In genomic region chr1:28736450-28737244, GRCh38 we compare ENCODE assay signal across 8 cellular contexts. TPM values are rescaled to one million over a fixed set of nuclear protein-coding genes. Genes with fewer than 3 reads are reported as not detected.
DNase-seq lines count a peak whose midpoint lies in the region; ATAC-seq and TF ChIP-seq lines count a peak whose summit lies in the region.

TSS of gene YTHDF2 (plus strand) at chr1:28736940. CDS start at chr1:28737121, 181 bp downstream.

- H3K79me2 ChIP-seq in GM23248 (ENCODE audit: insufficient read depth) = peaks cover 47% of the 10 kb centered on the region
- peaks cover 46% of the 10 kb centered on the region for H3K79me2 ChIP-seq in fibroblast of lung (ENCODE audit: control insufficient read depth, insufficient read depth, low read length)

- H3K9me2 ChIP-seq in GM23248 (ENCODE audit: insufficient read depth) = no peaks in the 10 kb centered on the region

- H3K36me3 ChIP-seq in GM23248 (ENCODE audit: low read depth) (peaks cover 27% of the 10 kb centered on the region), fibroblast of lung (ENCODE audit: control insufficient read depth, insufficient read depth, low read length) (peaks cover 3% of the 10 kb centered on the region)

- H2AFZ ChIP-seq in GM23248 = peak within 1 kb of the TSS; percentile 100
- peak within 1 kb of the TSS; percentile 90 for H2AFZ ChIP-seq in fibroblast of lung (ENCODE audit: low read length)

- peaks cover 10 to 43% (median 37%) of the 10 kb centered on the region in 4 donors for H3K4me1 Mint-ChIP-seq in naive thymus-derived CD8-positive, alpha-beta T cell

- no peaks in the 10 kb centered on the region for H3K9me3 ChIP-seq in GM23248 (ENCODE audit: low read depth)
- no peaks in the 10 kb centered on the region for H3K9me3 ChIP-seq in fibroblast of lung (ENCODE audit: control insufficient read depth, insufficient read depth, low read depth, low read length)

- H3K36me3 Mint-ChIP-seq in naive thymus-derived CD8-positive, alpha-beta T cell = peaks cover 0 to 39% (median 9%) of the 10 kb centered on the region in 3 donors

- H3K27ac ChIP-seq in GM23248 (peak within 1 kb of the TSS; percentile 79), fibroblast of lung (ENCODE audit: insufficient read depth, low read length) (peak within 1 kb of the TSS; percentile 87)

- H4K20me1 ChIP-seq in GM23248 (ENCODE audit: insufficient read depth) (peaks cover 11% of the 10 kb centered on the region; the same call in 1 of the 2 replicates), fibroblast of lung (ENCODE audit: control insufficient read depth, extremely low read depth, insufficient read depth, low read length) (no peaks in the 10 kb centered on the region)

- H3K4me3 Mint-ChIP-seq in naive thymus-derived CD8-positive, alpha-beta T cell = peak within 1 kb of the TSS; percentile 91 to 100 (median 96)

- H3K27me3 Mint-ChIP-seq in naive thymus-derived CD8-positive, alpha-beta T cell = no peaks in the 10 kb centered on the region

- peak within 1 kb of the TSS; percentile 96 for H3K4me3 ChIP-seq in GM23248
- H3K4me3 ChIP-seq in fibroblast of lung (replicated peaks in 1 of 4; ENCODE audit: control extremely low read depth in 1 of 4, insufficient read depth in 1 of 4, low read depth in 3 of 4, low read length in 4 of 4) = peak within 1 kb of the TSS; percentile 58 to 95 (median 87)

- POLR2A ChIA-PET in naive thymus-derived CD8-positive, alpha-beta T cell (lab: Charles Lee) = interaction anchor here (0.6 to 3.9 kb wide), 34 partner anchors 8 to 1011 kb away, joined by 3 to 93 read pairs (median 4); partner anchors contain the start of genes EYA3, FAM76A, GMEB1 and MED18

- peak; percentile 92 to 93 for ATAC-seq in naive thymus-derived CD8-positive, alpha-beta T cell

- peaks cover 31% of the 10 kb centered on the region for H3K4me1 ChIP-seq in GM23248 (ENCODE audit: insufficient read depth)
- H3K4me1 ChIP-seq in fibroblast of lung (ENCODE audit: control insufficient read depth, extremely low read depth, insufficient read depth, low read length) = peaks cover 2% of the 10 kb centered on the region

- H3K9ac ChIP-seq in GM23248 (peak within 1 kb of the TSS; percentile 94), fibroblast of lung (ENCODE audit: insufficient read depth, low read length) (peak within 1 kb of the TSS; percentile 94)

- H3K9me3 Mint-ChIP-seq in naive thymus-derived CD8-positive, alpha-beta T cell = no peaks in the 10 kb centered on the region

- H3K27ac Mint-ChIP-seq in naive thymus-derived CD8-positive, alpha-beta T cell = peak within 1 kb of the TSS; percentile 93 to 99 (median 96)

- in situ Hi-C loops in GM23248 (cut with MboI) = no loop called here

- peak; percentile 75 to 79 for TF ChIP-seq CTCF in fibroblast of lung (conservative IDR thresholded peaks at IDR 0.05 in 1 of 2, IDR thresholded peaks at IDR 0.05 in 1 of 2; ENCODE audit: low read depth in 1 of 2, low read length in 2 of 2)

- H3K27me3 ChIP-seq in GM23248 (replicated peaks; ENCODE audit: insufficient read depth) = no peaks in the 10 kb centered on the region
- H3K27me3 ChIP-seq in fibroblast of lung (ENCODE audit: control insufficient read depth, insufficient read depth, low read length) = no peaks in the 10 kb centered on the region

- peak; percentile 98 for DNase-seq in Daoy (ENCODE audit: low read depth)
- peak; percentile 99 for DNase-seq in GM23248
- peak; percentile 96 for DNase-seq in LHCN-M2 (ENCODE audit: low read depth)
- peak; percentile 97 for DNase-seq in RPMI7951 (ENCODE audit: low read depth)
- DNase-seq in activated T-helper 1 cell treated with anti-CD3 and anti-CD28 coated beads, Interleukin-2, amount 50 U/mL, for 16 hours (ENCODE audit: low read depth in 1 of 2, low spot score in 1 of 2) = peak; percentile 98
- peak; percentile 96 to 97 for DNase-seq in fibroblast of lung (ENCODE audit: low read depth in 2 of 2)
- peak; percentile 93 to 99 (median 98) for DNase-seq in naive thymus-derived CD8-positive, alpha-beta T cell
- DNase-seq in stimulated activated naive CD4-positive, alpha-beta T cell (lab: John Stamatoyannopoulos, UW) = peak; percentile 95 to 97 (median 96)

- WGBS in GM23248 (ENCODE audit: low coverage in 1 of 2, low lambda C conversion rate in 2 of 2, missing lambda C conversion rate in 2 of 2), 2 experiments = 1% methylated on average over 61 to 66 of the region's 83 CpGs

- peak within 1 kb of the TSS; percentile 93 for H3K4me2 ChIP-seq in GM23248 (ENCODE audit: unreplicated experiment)
- H3K4me2 ChIP-seq in fibroblast of lung (ENCODE audit: extremely low read depth, insufficient read depth, low read length) = peak within 1 kb of the TSS; percentile 80

- peaks cover 25% of the 10 kb centered on the region for H3F3A ChIP-seq in GM23248 (ENCODE audit: insufficient read depth)

RNA-seq across cellular contexts. Expression of gene YTHDF2, which starts in this region (rescaled TPM):
- 39.1 and 56.5 TPM in 2 replicates for total RNA-seq in Daoy (2014; rRNA removed; shearing (Covaris generic))
- total RNA-seq in GM23248 (2014; rRNA removed; shearing (Covaris generic)) = 46.7 and 51.9 TPM in 2 replicates
- 80.2 and 81.9 TPM in 2 replicates for polyA plus RNA-seq in GM23248 (2016; fragmentation: Nextera tagmentation; extraction: Ambion mirVana)
- total RNA-seq in LHCN-M2 (2014; rRNA removed) = 53.5 and 66.7 TPM in 2 replicates
- polyA plus RNA-seq in LHCN-M2 (2012) = 40.9 TPM
- 46.0 and 50.2 TPM in 2 replicates for total RNA-seq in RPMI7951 (2014; rRNA removed; shearing (Covaris generic))
- 57.3 and 57.5 TPM in 2 replicates for total RNA-seq in fibroblast of lung
- polyA plus RNA-seq in fibroblast of lung = 87.9 and 89.0 TPM in 2 replicates
- 56.9 and 64.9 TPM in 2 replicates for polyA plus RNA-seq in fibroblast of lung (2012)
- polyA minus RNA-seq in fibroblast of lung (ENCODE audit: low replicate concordance) = 72.5 and 109 TPM in 2 replicates
- 10 to 100 TPM; 75.4 to 76.6 TPM for total RNA-seq in naive thymus-derived CD8-positive, alpha-beta T cell
- polyA plus RNA-seq in naive thymus-derived CD8-positive, alpha-beta T cell = 100 to 1,000 TPM; 117 to 128 (median 118) TPM

Comparison
In these comparisons a context has a peak if more than half of its experiments do, and no peak if none do; other contexts are left out.
1. Peak in every context shown above with its lines: DNase-seq, ATAC-seq, H3K4me3 ChIP-seq and H3K27ac ChIP-seq.